In genomic region chr5:14156611-14157493, GRCh38 we compare ENCODE assay signal across 8 cellular contexts. TPM values are rescaled to one million over a fixed set of nuclear protein-coding genes. Genes with fewer than 3 reads are reported as not detected.
DNase-seq lines count a peak whose midpoint lies in the region; ATAC-seq and TF ChIP-seq lines count a peak whose summit lies in the region.

No MANE protein-coding gene starts in this region.

- peaks cover 9% of the 10 kb centered on the region for H3K79me1 ChIP-seq in mesendoderm (ENCODE audit: low read length)

- TF ChIP-seq CTCF in HFFc6 (IDR thresholded peaks at IDR 0.05): no peak

- POLR2A ChIA-PET in T-cell (lab: Charles Lee): no interaction called here
- POLR2A ChIA-PET in activated CD8-positive, alpha-beta T cell treated with anti-CD3 and anti-CD28 coated beads, Interleukin-2, amount 10 ng/mL, durations not matched to agents 7 days and 5 days (lab: Charles Lee): no interaction called here

- DNase-seq in HFFc6 (peak; percentile 97), NCI-H128 (lab: John Stamatoyannopoulos, UW; ENCODE audit: unreplicated experiment) (peak; percentile 11), astrocyte of the hippocampus (ENCODE audit: low read depth, low spot score) (peak; percentile 96), mesendoderm (peak; percentile 79), T-cell (no peak), NCI-H345 treated with DMSO at 0.1 percent for 48 hours (lab: John Stamatoyannopoulos, UW; ENCODE audit: unreplicated experiment) (no peak)
- DNase-seq in activated CD8-positive, alpha-beta T cell treated with anti-CD3 and anti-CD28 coated beads, Interleukin-2, amount 10 ng/mL, durations not matched to agents 7 days and 5 days: no peak

- no peaks in the 10 kb centered on the region for H3K36me3 ChIP-seq in mesendoderm (ENCODE audit: control insufficient read depth, insufficient read depth, low read length)

- H3K4me3 Mint-ChIP-seq in HFFc6 (no peak overlapping the region), T-cell (no peak overlapping the region)
- no peak overlapping the region for H3K4me3 Mint-ChIP-seq in activated CD8-positive, alpha-beta T cell treated with anti-CD3 and anti-CD28 coated beads, Interleukin-2, amount 10 ng/mL, durations not matched to agents 7 days and 5 days

- H3K23ac ChIP-seq in mesendoderm (ENCODE audit: low read length): no peak overlapping the region

- peaks cover 23% of the 10 kb centered on the region for H3K4me1 ChIP-seq in mesendoderm (ENCODE audit: control insufficient read depth, low read depth, low read length)

- H3K27me3 ChIP-seq in mesendoderm (ENCODE audit: insufficient read depth, low read length, poor library complexity): no peaks in the 10 kb centered on the region

- no peak overlapping the region for H2BK120ac ChIP-seq in mesendoderm (ENCODE audit: low read depth, low read length)

- no peak overlapping the region for H3K18ac ChIP-seq in mesendoderm (ENCODE audit: low read length)

- H4K8ac ChIP-seq in mesendoderm (ENCODE audit: low read depth, low read length): no peak overlapping the region

- no peak overlapping the region for H3K9ac ChIP-seq in mesendoderm (ENCODE audit: low read length)

- H4K5ac ChIP-seq in mesendoderm (ENCODE audit: low read length): no peak overlapping the region

- H3K4me1 Mint-ChIP-seq in HFFc6 (ENCODE audit: low read depth) (peaks cover 31% of the 10 kb centered on the region), T-cell (no peaks in the 10 kb centered on the region)
- no peaks in the 10 kb centered on the region for H3K4me1 Mint-ChIP-seq in activated CD8-positive, alpha-beta T cell treated with anti-CD3 and anti-CD28 coated beads, Interleukin-2, amount 10 ng/mL, durations not matched to agents 7 days and 5 days (ENCODE audit: low read depth)

- WGBS in mesendoderm (ENCODE audit: extremely low coverage, insufficient coverage, low lambda C conversion rate): no CpG with 5 or more reads among the region's 9 CpGs

- H2AK5ac ChIP-seq in mesendoderm (ENCODE audit: low read length): no peak overlapping the region

- H3K79me2 ChIP-seq in mesendoderm (ENCODE audit: control insufficient read depth, insufficient read depth, low read length): peaks cover 94% of the 10 kb centered on the region

- no peak overlapping the region for H2BK15ac ChIP-seq in mesendoderm (replicated peaks; ENCODE audit: low read depth)

- ATAC-seq in GM18498 (IDR thresholded peaks at IDR 0.05; ENCODE audit: unreplicated experiment) (peak; percentile 65), T-cell (replicated peaks in 1 of 4) (no peak)
- no peak for ATAC-seq in activated CD8-positive, alpha-beta T cell treated with anti-CD3 and anti-CD28 coated beads, Interleukin-2, amount 10 ng/mL, durations not matched to agents 7 days and 5 days

- H3K56ac ChIP-seq in mesendoderm (ENCODE audit: low read length): no peak overlapping the region

- H2BK5ac ChIP-seq in mesendoderm (ENCODE audit: low read length): no peak overlapping the region

- H3K4me2 ChIP-seq in mesendoderm (ENCODE audit: low read length): no peak overlapping the region

- H3K9me3 Mint-ChIP-seq in HFFc6 (no peaks in the 10 kb centered on the region), T-cell (no peaks in the 10 kb centered on the region)
- H3K9me3 Mint-ChIP-seq in activated CD8-positive, alpha-beta T cell treated with anti-CD3 and anti-CD28 coated beads, Interleukin-2, amount 10 ng/mL, durations not matched to agents 7 days and 5 days (ENCODE audit: insufficient read depth): no peaks in the 10 kb centered on the region

- H3K27ac ChIP-seq in mesendoderm (ENCODE audit: low read depth, low read length): peak overlapping the region; percentile 53

- H3K27ac Mint-ChIP-seq in HFFc6: no peak overlapping the region
- H3K27ac Mint-ChIP-seq in T-cell: no peak overlapping the region
- no peak overlapping the region for H3K27ac Mint-ChIP-seq in activated CD8-positive, alpha-beta T cell treated with anti-CD3 and anti-CD28 coated beads, Interleukin-2, amount 10 ng/mL, durations not matched to agents 7 days and 5 days

- no peak overlapping the region for H3K4me3 ChIP-seq in mesendoderm (ENCODE audit: low read length)

- peaks cover 25% of the 10 kb centered on the region for H3K36me3 Mint-ChIP-seq in HFFc6 (ENCODE audit: low read depth)
- H3K36me3 Mint-ChIP-seq in T-cell: no peaks in the 10 kb centered on the region
- H3K36me3 Mint-ChIP-seq in activated CD8-positive, alpha-beta T cell treated with anti-CD3 and anti-CD28 coated beads, Interleukin-2, amount 10 ng/mL, durations not matched to agents 7 days and 5 days (ENCODE audit: low read depth): no peaks in the 10 kb centered on the region

- H3K4ac ChIP-seq in mesendoderm (ENCODE audit: low read depth, low read length): no peak overlapping the region

- CTCF ChIA-PET in T-cell (lab: Charles Lee): no interaction called here
- CTCF ChIA-PET in activated CD8-positive, alpha-beta T cell treated with anti-CD3 and anti-CD28 coated beads, Interleukin-2, amount 10 ng/mL, durations not matched to agents 7 days and 5 days (lab: Charles Lee): interaction anchor here (1.0 kb wide), 1 partner anchor 492 kb away, joined by 3 read pairs; no protein-coding TSS in a partner anchor

- H3K27me3 Mint-ChIP-seq in HFFc6 (ENCODE audit: insufficient read depth): peaks cover 2% of the 10 kb centered on the region
- peaks cover 0 to 8% of the 10 kb centered on the region in 2 donors for H3K27me3 Mint-ChIP-seq in T-cell
- H3K27me3 Mint-ChIP-seq in activated CD8-positive, alpha-beta T cell treated with anti-CD3 and anti-CD28 coated beads, Interleukin-2, amount 10 ng/mL, durations not matched to agents 7 days and 5 days (ENCODE audit: low read depth): peaks cover 6% of the 10 kb centered on the region

RNA-seq across cellular contexts. Expression of gene TRIO, which starts 13.7 kb away (rescaled TPM):
- 100 to 1,000 TPM; 167 to 219 (median 190) TPM for total RNA-seq in HFFc6 (2021; fragmentation: NEBNext Ultra II Directional; extraction: Animal tissue kit (Norgen Biotek cat#: 25700))
- polyA plus RNA-seq in mesendoderm (2013, experiment 1 of 2): 32.6 TPM
- polyA plus RNA-seq in mesendoderm (2013, experiment 2 of 2): 32.2 TPM
- 10 to 100 TPM in 3 of 5 donors, 1 to 10 TPM in 2; 6.2 to 31.1 (median 11.8) TPM for total RNA-seq in T-cell
- 1 to 10 TPM; 3.5 to 6.6 TPM for total RNA-seq in activated CD8-positive, alpha-beta T cell treated with anti-CD3 and anti-CD28 coated beads, Interleukin-2, amount 10 ng/mL, durations not matched to agents 7 days and 5 days

Comparison
In these comparisons a context has a peak if more than half of its experiments do, and no peak if none do; other contexts are left out.
1. DNase-seq: peak in HFFc6 (single experiment), NCI-H128 (single experiment), astrocyte of the hippocampus (single experiment) and mesendoderm (single experiment); none in T-cell (0 of 34), activated CD8-positive, alpha-beta T cell treated with anti-CD3 and anti-CD28 coated beads, Interleukin-2, amount 10 ng/mL, durations not matched to agents 7 days and 5 days (single experiment) and NCI-H345 treated with DMSO at 0.1 percent for 48 hours (single experiment).
2. RNA of gene TRIO, which starts 13.7 kb away (total RNA-seq): 167 to 219 TPM in HFFc6; 6.2 to 31.1 TPM in T-cell and 3.5 to 6.6 TPM in activated CD8-positive, alpha-beta T cell treated with anti-CD3 and anti-CD28 coated beads, Interleukin-2, amount 10 ng/mL, durations not matched to agents 7 days and 5 days; every median in the first group is over 4 times any median in the second.